ENCODE assay signal across 22 cellular contexts in the genomic region with DNA sequence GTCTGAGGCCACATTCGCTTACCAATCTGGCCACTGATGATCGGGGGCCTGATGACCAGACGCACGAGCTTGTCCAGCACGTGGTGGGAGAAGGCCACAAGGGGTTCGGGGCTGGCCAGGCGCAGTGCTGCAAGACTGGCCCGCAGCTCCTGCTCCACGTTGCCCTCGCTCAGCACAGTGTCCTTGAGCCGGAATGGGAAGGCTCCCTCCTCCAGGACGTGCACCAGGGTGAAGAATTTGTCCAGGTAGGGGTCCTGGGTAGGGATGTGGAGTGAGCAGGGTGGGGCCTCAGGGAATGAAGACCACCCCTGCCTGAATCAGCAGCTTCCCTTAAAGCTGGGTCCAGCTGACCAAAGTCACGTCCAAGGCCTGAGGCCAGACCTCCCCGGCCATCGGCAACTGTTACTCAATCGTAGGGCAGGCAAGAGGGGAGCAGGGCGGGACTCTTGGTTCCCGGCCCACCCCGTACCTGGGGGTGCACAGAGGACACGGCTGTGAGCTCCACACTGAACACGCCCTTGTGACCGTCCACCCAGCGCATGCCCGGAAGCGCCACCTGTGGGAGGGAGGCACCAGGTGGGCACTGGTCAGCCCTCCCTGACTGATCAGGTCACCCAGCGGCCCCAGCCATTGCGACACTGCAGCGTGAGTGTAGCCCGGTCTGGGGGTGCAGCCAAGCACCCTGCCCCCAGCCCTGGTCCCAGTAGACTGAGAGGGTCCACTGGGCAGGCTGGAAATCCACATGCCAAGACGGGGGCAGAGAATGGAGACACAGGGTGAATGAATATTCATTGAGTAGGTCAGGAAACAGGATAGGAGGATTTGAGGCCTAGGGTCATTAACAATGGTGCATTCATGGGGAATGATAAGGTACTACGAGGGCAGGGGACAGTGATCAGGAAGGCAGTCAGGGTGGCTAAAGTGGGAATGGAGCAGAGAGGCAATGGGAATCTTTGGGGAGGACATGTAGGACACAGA. TPM values are rescaled to one million over a fixed set of nuclear protein-coding genes. Genes with fewer than 3 reads are reported as not detected.
DNase-seq lines count a peak whose midpoint lies in the region; ATAC-seq and TF ChIP-seq lines count a peak whose summit lies in the region.
"Had no signal": no experiment of that assay in that cellular context is flagged by ENCODE, and none has a peak within 500 bp of the region (broad histone marks: within the 10 kb centered on the region; RNA-seq: fewer than 3 reads in every experiment).

No MANE protein-coding gene starts in this region.

- ATAC-seq in Right ventricle myocardium superior (ENCODE audit: poor library complexity) (peak; percentile 29), right cardiac atrium (peak; percentile 22 to 36), HG03565 (IDR thresholded peaks at IDR 0.05; ENCODE audit: unreplicated experiment) (no peak)

- H3K4me3 Mint-ChIP-seq in neural crest cell: no peak overlapping the region

- H3K9me3 ChIP-seq in right atrium auricular region (no peaks in the 10 kb centered on the region), right cardiac atrium (ENCODE audit: control insufficient read depth, low read length) (no peaks in the 10 kb centered on the region)
- H3K9me3 ChIP-seq: Caco-2, SJSA1 had no signal

- DNase-seq in Right ventricle myocardium superior (no peak), right atrium auricular region (ENCODE audit: low spot score) (no peak), right cardiac atrium (peak in 1 of 3 donors; percentile 29), neural crest cell (ENCODE audit: low read depth, low spot score) (no peak), NCI-H226 (no peak), H7 (no peak)
- DNase-seq: Caco-2; DMS153; GOT3; Karpas-422; MG63; NCI-H1092 treated with DMSO at 0.1 percent for 48 hours; NCI-H1694; NCI-H2107; NCI-H2227 treated with DMSO at 0.1 percent for 48 hours; NCI-H69; NK-92 treated with Interleukin-12 subunit alpha and Interleukin-12 subunit beta, amount 100 ng/mL, for 24 hours; OCI-M1 had no signal

- no peaks in the 10 kb centered on the region for H3K4me1 ChIP-seq in right atrium auricular region
- H3K4me1 ChIP-seq in right cardiac atrium (ENCODE audit: control insufficient read depth, insufficient read depth, low read length): no peaks in the 10 kb centered on the region
- H3K4me1 ChIP-seq: Caco-2, SJSA1 had no signal

- peaks cover 9% of the 10 kb centered on the region for H3K4me1 Mint-ChIP-seq in neural crest cell

- H3K27ac Mint-ChIP-seq in neural crest cell (ENCODE audit: unreplicated experiment): peak overlapping the region; percentile 81

- WGBS in right cardiac atrium: 86% methylated on average over 31 of the region's 31 CpGs

- H3K27me3 ChIP-seq in right atrium auricular region (no peaks in the 10 kb centered on the region), right cardiac atrium (ENCODE audit: control insufficient read depth, insufficient read depth) (no peaks in the 10 kb centered on the region), H7 (ENCODE audit: control insufficient read depth, insufficient read depth, low read length) (no peaks in the 10 kb centered on the region)
- H3K27me3 ChIP-seq: MG63, SJSA1 had no signal

- TF ChIP-seq CTCF in right atrium auricular region (IDR thresholded peaks at IDR 0.05) (no peak), neural crest cell (conservative IDR thresholded peaks at IDR 0.05) (no peak)

- no peaks in the 10 kb centered on the region for H3K36me3 Mint-ChIP-seq in neural crest cell (ENCODE audit: low read depth)

- H3K36me3 ChIP-seq in right atrium auricular region: peaks cover 17% of the 10 kb centered on the region
- peaks cover 13% of the 10 kb centered on the region for H3K36me3 ChIP-seq in H7 (replicated peaks; ENCODE audit: control insufficient read depth, insufficient read depth, low read length)

- H3K27ac ChIP-seq in right atrium auricular region (no peak overlapping the region), right cardiac atrium (ENCODE audit: low read length) (no peak overlapping the region)
- H3K27ac ChIP-seq: C4-2B, SJSA1 had no signal

- H3K4me3 ChIP-seq in right atrium auricular region: no peak overlapping the region
- no peak overlapping the region for H3K4me3 ChIP-seq in right cardiac atrium (ENCODE audit: low read length)
- H3K4me3 ChIP-seq in H7 (ENCODE audit: insufficient read depth, low read depth, low read length): no peak overlapping the region
- H3K4me3 ChIP-seq: MG63, SJSA1 had no signal

- intact Hi-C loops in Right ventricle myocardium superior (cut with DNase I): no loop called here
- intact Hi-C loops in right cardiac atrium (cut with DNase I): no loop called here

- no peaks in the 10 kb centered on the region for H3K27me3 Mint-ChIP-seq in neural crest cell (ENCODE audit: low read depth)

- no peaks in the 10 kb centered on the region for H3K9me3 Mint-ChIP-seq in neural crest cell

RNA-seq across cellular contexts. Expression of a gene that starts 2.8 kb away (rescaled TPM):
- total RNA-seq in Right ventricle myocardium superior (0.40 TPM), right atrium auricular region (1 to 10 TPM in 1 of 2 donors, not detected in 1; 1.3 TPM), right cardiac atrium (under 1 TPM in 3 of 4 donors, not detected in 1; 0.47 to 0.84 (median 0.51) TPM), neural crest cell (not detected in 2 replicates)
- 4.8 TPM for polyA plus RNA-seq in right cardiac atrium
- not detected in 2 replicates for total RNA-seq in H7 (2014; rRNA removed; shearing (Covaris generic))
- total RNA-seq: Caco-2, RPMI7951 had no signal

RNA-seq across cellular contexts. Expression of a gene that starts 25.7 kb away (rescaled TPM):
- 32.0 TPM for total RNA-seq in Right ventricle myocardium superior
- 10 to 100 TPM; 12.7 to 49.4 TPM for total RNA-seq in right atrium auricular region
- 10 to 100 TPM; 35.0 to 68.5 (median 36.3) TPM for total RNA-seq in right cardiac atrium
- 23.8 TPM for polyA plus RNA-seq in right cardiac atrium
- total RNA-seq in neural crest cell: 34.7 and 40.6 TPM in 2 replicates
- 26.9 and 33.7 TPM in 2 replicates for total RNA-seq in H7 (2014; rRNA removed; shearing (Covaris generic))

RNA-seq across cellular contexts. Expression of a gene that starts 39.3 kb away (rescaled TPM):
- 383 TPM for total RNA-seq in Right ventricle myocardium superior
- total RNA-seq in right atrium auricular region: 100 to 1,000 TPM; 445 to 622 TPM
- 100 to 1,000 TPM; 244 to 324 (median 295) TPM for total RNA-seq in right cardiac atrium
- polyA plus RNA-seq in right cardiac atrium: 259 TPM
- 32.1 and 34.2 TPM in 2 replicates for total RNA-seq in neural crest cell
- 32.3 and 41.8 TPM in 2 replicates for total RNA-seq in H7 (2014; rRNA removed; shearing (Covaris generic))

RNA-seq across cellular contexts. Expression of a gene that starts 59.3 kb away (rescaled TPM):
- total RNA-seq in Right ventricle myocardium superior (not detected), right atrium auricular region (not detected), right cardiac atrium (not detected), neural crest cell (not detected in 2 replicates)
- not detected for polyA plus RNA-seq in right cardiac atrium
- total RNA-seq in H7 (2014; rRNA removed; shearing (Covaris generic)): not detected in 2 replicates
- total RNA-seq: Caco-2, RPMI7951 had no signal
